In the genomic region with DNA sequence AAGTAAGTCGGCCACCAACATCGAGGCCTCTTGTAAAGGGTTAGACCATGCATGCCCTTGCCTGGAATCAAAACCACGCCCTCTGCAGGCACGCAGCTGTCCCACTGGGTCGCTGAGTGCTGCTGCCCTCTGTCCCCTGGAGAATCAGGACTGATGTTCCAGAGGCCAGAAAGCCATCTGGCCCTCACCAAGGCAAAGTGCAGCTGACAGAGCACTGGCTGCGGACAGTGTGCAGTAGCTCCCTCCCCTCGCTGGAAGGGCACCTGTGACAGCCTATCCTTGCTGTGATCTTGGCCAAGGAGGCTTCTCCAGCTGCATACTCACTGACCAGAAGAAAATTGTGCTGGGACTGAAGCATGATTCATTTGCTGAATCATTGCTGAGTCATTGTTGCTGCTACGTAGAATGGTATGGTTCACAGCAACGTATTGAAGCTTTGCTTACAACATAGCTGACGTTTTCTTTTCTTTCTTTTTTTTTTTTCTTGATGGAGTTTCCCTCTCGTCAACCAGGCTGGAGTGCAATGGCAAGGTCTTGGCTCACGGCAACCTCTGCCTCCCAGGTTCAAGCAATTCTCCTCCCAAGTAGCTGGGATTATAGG, we compare ENCODE assay signal across 1 cellular context.
TF ChIP-seq lines count a peak whose summit lies in the region.

No MANE protein-coding gene starts in this region.

TF ChIP-seq in K562, 482 proteins besides CTCF, POLR2A, EP300 and RAD21 (continued from another document and continues in another):
- TF ChIP-seq, protein P1, sequence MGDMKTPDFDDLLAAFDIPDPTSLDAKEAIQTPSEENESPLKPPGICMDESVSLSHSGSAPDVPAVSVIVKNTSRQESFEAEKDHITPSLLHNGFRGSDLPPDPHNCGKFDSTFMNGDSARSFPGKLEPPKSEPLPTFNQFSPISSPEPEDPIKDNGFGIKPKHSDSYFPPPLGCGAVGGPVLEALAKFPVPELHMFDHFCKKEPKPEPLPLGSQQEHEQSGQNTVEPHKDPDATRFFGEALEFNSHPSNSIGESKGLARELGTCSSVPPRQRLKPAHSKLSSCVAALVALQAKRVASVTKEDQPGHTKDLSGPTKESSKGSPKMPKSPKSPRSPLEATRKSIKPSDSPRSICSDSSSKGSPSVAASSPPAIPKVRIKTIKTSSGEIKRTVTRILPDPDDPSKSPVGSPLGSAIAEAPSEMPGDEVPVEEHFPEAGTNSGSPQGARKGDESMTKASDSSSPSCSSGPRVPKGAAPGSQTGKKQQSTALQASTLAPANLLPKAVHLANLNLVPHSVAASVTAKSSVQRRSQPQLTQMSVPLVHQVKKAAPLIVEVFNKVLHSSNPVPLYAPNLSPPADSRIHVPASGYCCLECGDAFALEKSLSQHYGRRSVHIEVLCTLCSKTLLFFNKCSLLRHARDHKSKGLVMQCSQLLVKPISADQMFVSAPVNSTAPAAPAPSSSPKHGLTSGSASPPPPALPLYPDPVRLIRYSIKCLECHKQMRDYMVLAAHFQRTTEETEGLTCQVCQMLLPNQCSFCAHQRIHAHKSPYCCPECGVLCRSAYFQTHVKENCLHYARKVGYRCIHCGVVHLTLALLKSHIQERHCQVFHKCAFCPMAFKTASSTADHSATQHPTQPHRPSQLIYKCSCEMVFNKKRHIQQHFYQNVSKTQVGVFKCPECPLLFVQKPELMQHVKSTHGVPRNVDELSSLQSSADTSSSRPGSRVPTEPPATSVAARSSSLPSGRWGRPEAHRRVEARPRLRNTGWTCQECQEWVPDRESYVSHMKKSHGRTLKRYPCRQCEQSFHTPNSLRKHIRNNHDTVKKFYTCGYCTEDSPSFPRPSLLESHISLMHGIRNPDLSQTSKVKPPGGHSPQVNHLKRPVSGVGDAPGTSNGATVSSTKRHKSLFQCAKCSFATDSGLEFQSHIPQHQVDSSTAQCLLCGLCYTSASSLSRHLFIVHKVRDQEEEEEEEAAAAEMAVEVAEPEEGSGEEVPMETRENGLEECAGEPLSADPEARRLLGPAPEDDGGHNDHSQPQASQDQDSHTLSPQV (IDR thresholded peaks at IDR 0.05) = peak; percentile 80
- TF ChIP-seq ZNF644 (tag; IDR thresholded peaks at IDR 0.05; ENCODE audit: low read depth) = peak; percentile 71; the same call in 1 of the 2 replicates
- peak; percentile 48; the same call in 1 of the 2 replicates for TF ChIP-seq CBX5 (IDR thresholded peaks at IDR 0.05; ENCODE audit: borderline replicate concordance, low read depth)
- TF ChIP-seq STAT5B (CRISPR knock-in tag; IDR thresholded peaks at IDR 0.05) = no peak
- peak; percentile 38; the same call in 1 of the 2 replicates for TF ChIP-seq MTA1 (IDR thresholded peaks at IDR 0.05; ENCODE audit: borderline replicate concordance)
- TF ChIP-seq ZNF75A (CRISPR knock-in tag; IDR thresholded peaks at IDR 0.05) = no peak
- TF ChIP-seq FOXK2 (conservative IDR thresholded peaks at IDR 0.05 in 1 of 2, IDR thresholded peaks at IDR 0.05 in 1 of 2; ENCODE audit: low read depth in 2 of 2) = peak; percentile 89 to 93
- TF ChIP-seq EGR1 (conservative IDR thresholded peaks at IDR 0.05) = no peak
- no peak for TF ChIP-seq ELF2 (CRISPR knock-in tag; IDR thresholded peaks at IDR 0.05)
- no peak for TF ChIP-seq ETS2 (tag; IDR thresholded peaks at IDR 0.05; ENCODE audit: borderline replicate concordance, poor library complexity, severe bottlenecking)
- TF ChIP-seq FOXA3 (CRISPR knock-in tag; conservative IDR thresholded peaks at IDR 0.05 in 1 of 2, IDR thresholded peaks at IDR 0.05 in 1 of 2) = peak in 1 of 2 experiments; percentile 26; a peak in 1 of 4 replicates
- no peak for TF ChIP-seq TCFL5 (CRISPR knock-in tag; conservative IDR thresholded peaks at IDR 0.05)
- TF ChIP-seq, protein P2, sequence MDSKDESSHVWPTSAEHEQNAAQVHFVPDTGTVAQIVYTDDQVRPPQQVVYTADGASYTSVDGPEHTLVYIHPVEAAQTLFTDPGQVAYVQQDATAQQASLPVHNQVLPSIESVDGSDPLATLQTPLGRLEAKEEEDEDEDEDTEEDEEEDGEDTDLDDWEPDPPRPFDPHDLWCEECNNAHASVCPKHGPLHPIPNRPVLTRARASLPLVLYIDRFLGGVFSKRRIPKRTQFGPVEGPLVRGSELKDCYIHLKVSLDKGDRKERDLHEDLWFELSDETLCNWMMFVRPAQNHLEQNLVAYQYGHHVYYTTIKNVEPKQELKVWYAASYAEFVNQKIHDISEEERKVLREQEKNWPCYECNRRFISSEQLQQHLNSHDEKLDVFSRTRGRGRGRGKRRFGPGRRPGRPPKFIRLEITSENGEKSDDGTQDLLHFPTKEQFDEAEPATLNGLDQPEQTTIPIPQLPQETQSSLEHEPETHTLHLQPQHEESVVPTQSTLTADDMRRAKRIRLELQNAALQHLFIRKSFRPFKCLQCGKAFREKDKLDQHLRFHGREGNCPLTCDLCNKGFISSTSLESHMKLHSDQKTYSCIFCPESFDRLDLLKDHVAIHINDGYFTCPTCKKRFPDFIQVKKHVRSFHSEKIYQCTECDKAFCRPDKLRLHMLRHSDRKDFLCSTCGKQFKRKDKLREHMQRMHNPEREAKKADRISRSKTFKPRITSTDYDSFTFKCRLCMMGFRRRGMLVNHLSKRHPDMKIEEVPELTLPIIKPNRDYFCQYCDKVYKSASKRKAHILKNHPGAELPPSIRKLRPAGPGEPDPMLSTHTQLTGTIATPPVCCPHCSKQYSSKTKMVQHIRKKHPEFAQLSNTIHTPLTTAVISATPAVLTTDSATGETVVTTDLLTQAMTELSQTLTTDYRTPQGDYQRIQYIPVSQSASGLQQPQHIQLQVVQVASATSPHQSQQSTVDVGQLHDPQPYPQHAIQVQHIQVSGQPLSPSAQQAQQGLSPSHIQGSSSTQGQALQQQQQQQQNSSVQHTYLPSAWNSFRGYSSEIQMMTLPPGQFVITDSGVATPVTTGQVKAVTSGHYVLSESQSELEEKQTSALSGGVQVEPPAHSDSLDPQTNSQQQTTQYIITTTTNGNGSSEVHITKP (IDR thresholded peaks at IDR 0.05; ENCODE audit: partially characterized antibody) = peak; percentile 82
- peak in 1 of 2 experiments; percentile 72; a peak in 1 of 4 replicates for TF ChIP-seq HDAC1 (IDR thresholded peaks at IDR 0.05)
- TF ChIP-seq TCF3 (CRISPR knock-in tag; IDR thresholded peaks at IDR 0.05) = peak; percentile 63; the same call in 1 of the 2 replicates
- TF ChIP-seq, protein P3, sequence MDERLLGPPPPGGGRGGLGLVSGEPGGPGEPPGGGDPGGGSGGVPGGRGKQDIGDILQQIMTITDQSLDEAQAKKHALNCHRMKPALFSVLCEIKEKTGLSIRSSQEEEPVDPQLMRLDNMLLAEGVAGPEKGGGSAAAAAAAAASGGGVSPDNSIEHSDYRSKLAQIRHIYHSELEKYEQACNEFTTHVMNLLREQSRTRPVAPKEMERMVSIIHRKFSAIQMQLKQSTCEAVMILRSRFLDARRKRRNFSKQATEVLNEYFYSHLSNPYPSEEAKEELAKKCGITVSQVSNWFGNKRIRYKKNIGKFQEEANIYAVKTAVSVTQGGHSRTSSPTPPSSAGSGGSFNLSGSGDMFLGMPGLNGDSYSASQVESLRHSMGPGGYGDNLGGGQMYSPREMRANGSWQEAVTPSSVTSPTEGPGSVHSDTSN (CRISPR knock-in tag; IDR thresholded peaks at IDR 0.05; ENCODE audit: low read depth) = no peak
- TF ChIP-seq, protein P3 (tag; conservative IDR thresholded peaks at IDR 0.05; ENCODE audit: low read depth) = peak; percentile 93
- TF ChIP-seq MAFG (tag; conservative IDR thresholded peaks at IDR 0.05) = peak; percentile 100
- no peak for TF ChIP-seq BRCA1 (IDR thresholded peaks at IDR 0.05)
- TF ChIP-seq BRCA1 (CRISPR knock-in tag; IDR thresholded peaks at IDR 0.05) = no peak
- no peak for TF ChIP-seq PRPF4 (IDR thresholded peaks at IDR 0.05; ENCODE audit: insufficient read depth, low read depth, low read length, poor library complexity, severe bottlenecking)
- no peak for TF ChIP-seq SIN3A (IDR thresholded peaks at IDR 0.05; ENCODE audit: borderline replicate concordance in 2 of 2, control insufficient read depth in 1 of 2, low read depth in 2 of 2, low read length in 2 of 2)
- TF ChIP-seq, protein P4, sequence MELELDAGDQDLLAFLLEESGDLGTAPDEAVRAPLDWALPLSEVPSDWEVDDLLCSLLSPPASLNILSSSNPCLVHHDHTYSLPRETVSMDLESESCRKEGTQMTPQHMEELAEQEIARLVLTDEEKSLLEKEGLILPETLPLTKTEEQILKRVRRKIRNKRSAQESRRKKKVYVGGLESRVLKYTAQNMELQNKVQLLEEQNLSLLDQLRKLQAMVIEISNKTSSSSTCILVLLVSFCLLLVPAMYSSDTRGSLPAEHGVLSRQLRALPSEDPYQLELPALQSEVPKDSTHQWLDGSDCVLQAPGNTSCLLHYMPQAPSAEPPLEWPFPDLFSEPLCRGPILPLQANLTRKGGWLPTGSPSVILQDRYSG (tag; conservative IDR thresholded peaks at IDR 0.05; ENCODE audit: low read depth) = no peak
- peak; percentile 68; the same call in 1 of the 2 replicates for TF ChIP-seq PHF21A (IDR thresholded peaks at IDR 0.05; ENCODE audit: borderline replicate concordance, low read depth)
- TF ChIP-seq ZBTB7A (IDR thresholded peaks at IDR 0.05; ENCODE audit: borderline replicate concordance, control insufficient read depth, low read depth, low read length) = no peak
- TF ChIP-seq RB1 (IDR thresholded peaks at IDR 0.05; ENCODE audit: low read depth) = peak; percentile 52; the same call in 1 of the 2 replicates
- TF ChIP-seq CREM (IDR thresholded peaks at IDR 0.05; ENCODE audit: low read depth) = peak; percentile 98
- TF ChIP-seq ZNF507 (tag; conservative IDR thresholded peaks at IDR 0.05) = no peak
- TF ChIP-seq CEBPB (tag; IDR thresholded peaks at IDR 0.05) = peak; percentile 71
- TF ChIP-seq ARID1B (IDR thresholded peaks at IDR 0.05) = peak; percentile 90
- no peak for TF ChIP-seq POLR3G (IDR thresholded peaks at IDR 0.05; ENCODE audit: extremely low read depth, insufficient read length, insufficient replicate concordance)
- TF ChIP-seq ZNF695 (CRISPR knock-in tag; IDR thresholded peaks at IDR 0.05) = no peak
- TF ChIP-seq TEAD1 (CRISPR knock-in tag; IDR thresholded peaks at IDR 0.05) = peak; percentile 67 to 90
- TF ChIP-seq FOXJ2 (tag; IDR thresholded peaks at IDR 0.05) = peak; percentile 97
